ENCODE assay signal across 1 cellular context in the genomic region with DNA sequence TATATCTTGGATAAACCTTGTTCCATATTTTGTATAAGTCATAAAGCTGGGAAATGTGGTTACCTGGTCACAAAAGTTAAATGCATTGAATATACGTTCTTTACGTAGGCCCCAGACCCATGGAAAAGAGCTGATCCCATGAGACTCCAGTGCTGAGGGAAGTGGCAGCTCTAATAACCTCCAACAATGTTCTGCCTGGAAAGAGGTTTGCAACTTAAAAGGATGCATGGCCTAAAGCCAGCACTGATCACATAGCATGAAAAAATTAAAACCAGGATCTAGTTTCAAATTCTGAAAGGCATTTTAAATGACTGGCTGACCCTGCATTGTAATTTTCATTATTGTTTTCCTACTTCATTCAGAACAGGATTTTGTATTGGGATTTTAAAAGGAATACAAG.
TF ChIP-seq lines count a peak whose summit lies in the region.

No MANE protein-coding gene starts in this region.

TF ChIP-seq in IMR-90, 13 proteins besides CTCF, POLR2A, EP300 and RAD21:
- TF ChIP-seq MAZ (IDR thresholded peaks at IDR 0.05; ENCODE audit: borderline replicate concordance, low read depth, low read length) (no peak), CEBPB (IDR thresholded peaks at IDR 0.05; ENCODE audit: low read depth, low read length) (no peak), NFE2L2 (IDR thresholded peaks at IDR 0.05; ENCODE audit: low read depth, low read length) (no peak), SMC3 (IDR thresholded peaks at IDR 0.05; ENCODE audit: low read depth, low read length) (no peak), RCOR1 (IDR thresholded peaks at IDR 0.05; ENCODE audit: insufficient replicate concordance, low read length) (no peak), BHLHE40 (IDR thresholded peaks at IDR 0.05; ENCODE audit: low read depth, low read length) (no peak), MXI1 (IDR thresholded peaks at IDR 0.05; ENCODE audit: borderline replicate concordance, low read depth, low read length) (no peak), CHD1 (IDR thresholded peaks at IDR 0.05; ENCODE audit: low read depth, low read length) (no peak), RFX5 (IDR thresholded peaks at IDR 0.05; ENCODE audit: low read depth, low read length) (no peak)
- TF ChIP-seq, protein P1, sequence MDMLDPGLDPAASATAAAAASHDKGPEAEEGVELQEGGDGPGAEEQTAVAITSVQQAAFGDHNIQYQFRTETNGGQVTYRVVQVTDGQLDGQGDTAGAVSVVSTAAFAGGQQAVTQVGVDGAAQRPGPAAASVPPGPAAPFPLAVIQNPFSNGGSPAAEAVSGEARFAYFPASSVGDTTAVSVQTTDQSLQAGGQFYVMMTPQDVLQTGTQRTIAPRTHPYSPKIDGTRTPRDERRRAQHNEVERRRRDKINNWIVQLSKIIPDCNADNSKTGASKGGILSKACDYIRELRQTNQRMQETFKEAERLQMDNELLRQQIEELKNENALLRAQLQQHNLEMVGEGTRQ (IDR thresholded peaks at IDR 0.05; ENCODE audit: low read depth, low read length), result no peak
- TF ChIP-seq, protein P2, sequence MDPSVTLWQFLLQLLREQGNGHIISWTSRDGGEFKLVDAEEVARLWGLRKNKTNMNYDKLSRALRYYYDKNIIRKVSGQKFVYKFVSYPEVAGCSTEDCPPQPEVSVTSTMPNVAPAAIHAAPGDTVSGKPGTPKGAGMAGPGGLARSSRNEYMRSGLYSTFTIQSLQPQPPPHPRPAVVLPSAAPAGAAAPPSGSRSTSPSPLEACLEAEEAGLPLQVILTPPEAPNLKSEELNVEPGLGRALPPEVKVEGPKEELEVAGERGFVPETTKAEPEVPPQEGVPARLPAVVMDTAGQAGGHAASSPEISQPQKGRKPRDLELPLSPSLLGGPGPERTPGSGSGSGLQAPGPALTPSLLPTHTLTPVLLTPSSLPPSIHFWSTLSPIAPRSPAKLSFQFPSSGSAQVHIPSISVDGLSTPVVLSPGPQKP (IDR thresholded peaks at IDR 0.05; ENCODE audit: borderline replicate concordance, low read depth, low read length), result no peak
